ENCODE assay signal across 8 cellular contexts in the genomic region with DNA sequence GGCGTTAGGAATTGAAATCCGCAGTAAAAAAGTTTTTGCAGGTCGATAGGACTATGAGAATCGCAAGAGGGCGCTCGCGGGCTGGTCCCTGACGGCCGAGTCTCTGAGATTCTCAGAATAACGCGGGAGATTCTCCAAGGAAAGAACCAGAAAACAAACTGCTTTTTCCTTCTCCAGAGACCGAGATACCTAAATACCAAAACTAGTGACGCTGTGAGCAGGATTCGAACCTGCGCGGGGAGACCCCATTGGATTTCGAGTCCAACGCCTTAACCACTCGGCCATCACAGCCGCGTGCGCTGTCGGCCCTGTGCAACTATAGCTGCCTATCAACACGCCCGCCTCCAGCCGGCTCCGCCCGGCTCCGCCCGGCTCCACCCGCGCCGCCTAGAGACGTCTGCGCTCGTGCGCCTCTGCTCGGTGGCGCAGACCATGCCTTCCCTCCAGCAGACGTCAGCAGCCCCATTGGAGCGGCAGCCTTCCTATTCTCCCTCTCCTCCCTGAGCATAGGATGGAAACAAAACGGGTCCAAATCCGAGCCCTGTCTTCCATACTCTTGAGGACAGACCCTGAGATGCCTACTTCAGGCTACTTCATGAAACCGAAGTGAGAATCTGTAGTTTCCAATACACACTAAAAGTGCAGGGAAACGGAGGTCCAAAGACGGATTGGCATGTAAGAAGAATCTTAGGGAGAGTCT. TPM values are rescaled to one million over a fixed set of nuclear protein-coding genes. Genes with fewer than 3 reads are reported as not detected.
DNase-seq lines count a peak whose midpoint lies in the region; ATAC-seq and TF ChIP-seq lines count a peak whose summit lies in the region.

No MANE protein-coding gene starts in this region.

- peaks cover 17 to 34% of the 10 kb centered on the region in 2 donors for H3K36me3 ChIP-seq in esophagus (ENCODE audit: control insufficient read depth in 2 of 2, insufficient read depth in 2 of 2, low read length in 1 of 2)
- peaks cover 45% of the 10 kb centered on the region for H3K36me3 ChIP-seq in muscle layer of colon (ENCODE audit: insufficient read depth, low read length)

- H3K27me3 ChIP-seq in esophagus (ENCODE audit: control insufficient read depth in 1 of 2, insufficient read depth in 2 of 2, low read length in 2 of 2) (no peaks in the 10 kb centered on the region), muscle layer of colon (ENCODE audit: control insufficient read depth in 1 of 2, insufficient read depth in 2 of 2, low read length in 2 of 2) (no peaks in the 10 kb centered on the region)

- peak overlapping the region; percentile 47 for H3K9ac ChIP-seq in muscle layer of colon (ENCODE audit: low read length)

- WGBS in esophagus, 2 donors, result 0 to 1% methylated on average over 46 of the region's 46 CpGs

- TF ChIP-seq RAD21 in Ishikawa (IDR thresholded peaks at IDR 0.05; ENCODE audit: low read depth), result peak; percentile 66

- TF ChIP-seq EP300 in Ishikawa (IDR thresholded peaks at IDR 0.05; ENCODE audit: borderline replicate concordance), result 0 out of 2 replicates have a peak, but pooled peaks have one; percentile 43

- peak overlapping the region; percentile 1 to 39 for H3K4me3 ChIP-seq in esophagus (ENCODE audit: low read depth in 1 of 2, low read length in 2 of 2)
- H3K4me3 ChIP-seq in muscle layer of colon (ENCODE audit: low read depth in 1 of 2, low read length in 2 of 2), result peak overlapping the region in 1 of 2 donors; percentile 39

- H3K4me1 ChIP-seq in esophagus (ENCODE audit: control insufficient read depth in 2 of 2, insufficient read depth in 2 of 2, low read length in 1 of 2), result peaks cover 0 to 8% of the 10 kb centered on the region in 2 donors
- H3K4me1 ChIP-seq in muscle layer of colon (ENCODE audit: insufficient read depth, low read length), result peaks cover 16% of the 10 kb centered on the region

- H3K9me3 ChIP-seq in esophagus (ENCODE audit: control insufficient read depth in 2 of 2, insufficient read depth in 1 of 2, low read depth in 1 of 2, low read length in 1 of 2) (no peaks in the 10 kb centered on the region), muscle layer of colon (ENCODE audit: low read length) (no peaks in the 10 kb centered on the region)

- peak; percentile 80 for ATAC-seq in GM21529 (IDR thresholded peaks at IDR 0.05; ENCODE audit: unreplicated experiment)

- peak overlapping the region; percentile 88 to 97 for H3K27ac ChIP-seq in esophagus (ENCODE audit: low read depth in 2 of 2, low read length in 1 of 2)
- H3K27ac ChIP-seq in muscle layer of colon (ENCODE audit: low read depth, low read length), result peak overlapping the region; percentile 87

- DNase-seq in DMS153 treated with DMSO at 0.1 percent for 48 hours (lab: John Stamatoyannopoulos, UW; ENCODE audit: unreplicated experiment) (peak; percentile 46), OCI-M1 (lab: John Stamatoyannopoulos, UW) (peak; percentile 100)
- peak; percentile 95 for DNase-seq in activated T-cell treated with anti-CD3 and anti-CD28 coated beads, Interleukin-2, amount 50 U/mL, for 1 hour
- peak; percentile 94 to 95 for DNase-seq in stimulated activated CD8-positive, alpha-beta memory T cell treated with anti-CD3 and anti-CD28 coated beads, Interleukin-7, amount 100 ng/mL, for 1 hour (ENCODE audit: low read depth in 2 of 2)

TF ChIP-seq in Ishikawa, 13 proteins besides CTCF, POLR2A, EP300 and RAD21:
- TF ChIP-seq TCF12 (IDR thresholded peaks at IDR 0.05; ENCODE audit: low read depth) (peak; percentile 69), ZBTB7A (IDR thresholded peaks at IDR 0.05; ENCODE audit: low read depth) (no peak), CEBPB (IDR thresholded peaks at IDR 0.05) (peak; percentile 38; the same call in 1 of the 2 replicates), TEAD4 (IDR thresholded peaks at IDR 0.05) (peak; percentile 93), FOXM1 (IDR thresholded peaks at IDR 0.05; ENCODE audit: borderline replicate concordance, low read depth) (peak; percentile 25; the same call in 1 of the 2 replicates), TAF1 (IDR thresholded peaks at IDR 0.05; ENCODE audit: low read depth) (peak; percentile 64; the same call in 1 of the 2 replicates), YY1 (IDR thresholded peaks at IDR 0.05; ENCODE audit: low read depth) (peak; percentile 66), NFIC (IDR thresholded peaks at IDR 0.05) (no peak), EGR1 (IDR thresholded peaks at IDR 0.05) (no peak), CREB1 (IDR thresholded peaks at IDR 0.05; ENCODE audit: low read depth) (no peak)
- TF ChIP-seq, protein P1, sequence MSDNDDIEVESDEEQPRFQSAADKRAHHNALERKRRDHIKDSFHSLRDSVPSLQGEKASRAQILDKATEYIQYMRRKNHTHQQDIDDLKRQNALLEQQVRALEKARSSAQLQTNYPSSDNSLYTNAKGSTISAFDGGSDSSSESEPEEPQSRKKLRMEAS (IDR thresholded peaks at IDR 0.05), result peak; percentile 62
- TF ChIP-seq, protein P2, sequence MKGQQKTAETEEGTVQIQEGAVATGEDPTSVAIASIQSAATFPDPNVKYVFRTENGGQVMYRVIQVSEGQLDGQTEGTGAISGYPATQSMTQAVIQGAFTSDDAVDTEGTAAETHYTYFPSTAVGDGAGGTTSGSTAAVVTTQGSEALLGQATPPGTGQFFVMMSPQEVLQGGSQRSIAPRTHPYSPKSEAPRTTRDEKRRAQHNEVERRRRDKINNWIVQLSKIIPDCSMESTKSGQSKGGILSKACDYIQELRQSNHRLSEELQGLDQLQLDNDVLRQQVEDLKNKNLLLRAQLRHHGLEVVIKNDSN (IDR thresholded peaks at IDR 0.05), result peak; percentile 49
- TF ChIP-seq, protein P3, sequence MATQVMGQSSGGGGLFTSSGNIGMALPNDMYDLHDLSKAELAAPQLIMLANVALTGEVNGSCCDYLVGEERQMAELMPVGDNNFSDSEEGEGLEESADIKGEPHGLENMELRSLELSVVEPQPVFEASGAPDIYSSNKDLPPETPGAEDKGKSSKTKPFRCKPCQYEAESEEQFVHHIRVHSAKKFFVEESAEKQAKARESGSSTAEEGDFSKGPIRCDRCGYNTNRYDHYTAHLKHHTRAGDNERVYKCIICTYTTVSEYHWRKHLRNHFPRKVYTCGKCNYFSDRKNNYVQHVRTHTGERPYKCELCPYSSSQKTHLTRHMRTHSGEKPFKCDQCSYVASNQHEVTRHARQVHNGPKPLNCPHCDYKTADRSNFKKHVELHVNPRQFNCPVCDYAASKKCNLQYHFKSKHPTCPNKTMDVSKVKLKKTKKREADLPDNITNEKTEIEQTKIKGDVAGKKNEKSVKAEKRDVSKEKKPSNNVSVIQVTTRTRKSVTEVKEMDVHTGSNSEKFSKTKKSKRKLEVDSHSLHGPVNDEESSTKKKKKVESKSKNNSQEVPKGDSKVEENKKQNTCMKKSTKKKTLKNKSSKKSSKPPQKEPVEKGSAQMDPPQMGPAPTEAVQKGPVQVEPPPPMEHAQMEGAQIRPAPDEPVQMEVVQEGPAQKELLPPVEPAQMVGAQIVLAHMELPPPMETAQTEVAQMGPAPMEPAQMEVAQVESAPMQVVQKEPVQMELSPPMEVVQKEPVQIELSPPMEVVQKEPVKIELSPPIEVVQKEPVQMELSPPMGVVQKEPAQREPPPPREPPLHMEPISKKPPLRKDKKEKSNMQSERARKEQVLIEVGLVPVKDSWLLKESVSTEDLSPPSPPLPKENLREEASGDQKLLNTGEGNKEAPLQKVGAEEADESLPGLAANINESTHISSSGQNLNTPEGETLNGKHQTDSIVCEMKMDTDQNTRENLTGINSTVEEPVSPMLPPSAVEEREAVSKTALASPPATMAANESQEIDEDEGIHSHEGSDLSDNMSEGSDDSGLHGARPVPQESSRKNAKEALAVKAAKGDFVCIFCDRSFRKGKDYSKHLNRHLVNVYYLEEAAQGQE (IDR thresholded peaks at IDR 0.05; ENCODE audit: low read depth), result no peak
TF ChIP-seq in Ishikawa: peak in this region for 8.

RNA-seq across cellular contexts. Expression of a gene that starts 13.4 kb away (rescaled TPM):
- polyA plus RNA-seq in esophagus, result 10 to 100 TPM; 44.7 to 85.2 TPM

RNA-seq across cellular contexts. Expression of a gene that starts 14.9 kb away (rescaled TPM):
- under 1 TPM; 0.15 to 0.24 TPM for polyA plus RNA-seq in esophagus

RNA-seq across cellular contexts. Expression of a gene that starts 20.5 kb away (rescaled TPM):
- 1 to 10 TPM in 1 of 2 donors, under 1 TPM in 1; 0.43 to 1.7 TPM for polyA plus RNA-seq in esophagus

RNA-seq across cellular contexts. Expression of a gene that starts 23.9 kb away (rescaled TPM):
- 10 to 100 TPM; 21.9 to 22.4 TPM for polyA plus RNA-seq in esophagus

RNA-seq across cellular contexts. Expression of a gene that starts 37.4 kb away (rescaled TPM):
- 1 to 10 TPM; 5.6 to 8.9 TPM for polyA plus RNA-seq in esophagus

Comparison
In these comparisons a context has a peak if more than half of its experiments do, and no peak if none do; other contexts are left out.
1. DNase-seq: peak in every context shown above with its lines; median percentile 100 in OCI-M1; 95 in activated T-cell treated with anti-CD3 and anti-CD28 coated beads, Interleukin-2, amount 50 U/mL, for 1 hour; 94 in stimulated activated CD8-positive, alpha-beta memory T cell treated with anti-CD3 and anti-CD28 coated beads, Interleukin-7, amount 100 ng/mL, for 1 hour; 46 in DMS153 treated with DMSO at 0.1 percent for 48 hours.